Comparison of ENCODE assay signal across 26 cellular contexts in genomic region chr4:78038704-78039103, GRCh38. TPM values are rescaled to one million over a fixed set of nuclear protein-coding genes. Genes with fewer than 3 reads are reported as not detected.
"Had no signal": no experiment of that assay in that cellular context is flagged by ENCODE, and none has a peak within 500 bp of the region (broad histone marks: within the 10 kb centered on the region; RNA-seq: fewer than 3 reads in every experiment).

No MANE protein-coding gene starts in this region.

- H3K4me1 ChIP-seq: ascending aorta, body of pancreas, SJSA1 had no signal

- H3K27ac ChIP-seq: ascending aorta, body of pancreas, PC-9, SJSA1 had no signal

- H3K9me3 Mint-ChIP-seq: activated B cell treated with CpG ODN at 0.5 μM for 24 hours; activated naive CD4-positive, alpha-beta T cell treated with anti-CD3 and anti-CD28 coated beads, Interleukin-2, amount 50 U/mL, for 72 hours; activated T-cell treated with anti-CD3 and anti-CD28 coated beads, Interleukin-2, amount 50 U/mL, for 4 hours; T-helper 1 cell treated with Interleukin-12 subunit alpha and Interleukin-12 subunit beta and Interleukin-4 antibody, amounts not matched to agents 30 μg/mL and 1 μg/mL, for 36 hours had no signal

- DNase-seq: activated B cell treated with CpG ODN at 0.5 μM for 24 hours; activated CD4-positive, alpha-beta T cell treated with anti-CD3 and anti-CD28 coated beads for 1 hour; activated CD4-positive, alpha-beta T cell treated with anti-CD3 and anti-CD28 coated beads, Interleukin-2, amount 10 ng/mL, durations not matched to agents 24 days and 14 days; activated CD4-positive, alpha-beta T cell treated with anti-CD3 and anti-CD28 coated beads, Interleukin-2, amount 50 U/mL, for 48 hours; activated CD8-positive, alpha-beta memory T cell treated with anti-CD3 and anti-CD28 coated beads for 24 hours; activated effector memory CD4-positive, alpha-beta T cell treated with anti-CD3 and anti-CD28 coated beads, Interleukin-2, amount 50 U/mL, for 16 hours; activated naive CD4-positive, alpha-beta T cell treated with Interleukin-2 at 50 U/mL for 16 hours; activated naive CD8-positive, alpha-beta T cell treated with anti-CD3 and anti-CD28 coated beads, Interleukin-2, amount 50 U/mL, for 24 hours; activated T-cell treated with anti-CD3 and anti-CD28 coated beads, Interleukin-2, amount 50 U/mL, for 4 hours; amniotic stem cell; body of pancreas; central memory CD4-positive, alpha-beta T cell; KG1; NCI-H1048; NCI-H146; NCI-H187 treated with DMSO at 0.1 percent for 48 hours; NCI-H2081 treated with DMSO at 0.1 percent for 48 hours; NCI-H345; NCI-H510A; NCI-H526 treated with DMSO at 0.1 percent for 48 hours; PC-9 had no signal

- H3K4me3 Mint-ChIP-seq: activated B cell treated with CpG ODN at 0.5 μM for 24 hours; activated CD4-positive, alpha-beta T cell treated with anti-CD3 and anti-CD28 coated beads, Interleukin-2, amount 10 ng/mL, durations not matched to agents 24 days and 14 days; activated naive CD8-positive, alpha-beta T cell treated with anti-CD3 and anti-CD28 coated beads, Interleukin-2, amount 50 U/mL, for 24 hours; activated T-cell treated with anti-CD3 and anti-CD28 coated beads, Interleukin-2, amount 50 U/mL, for 4 hours; IgD-negative memory B cell; T-helper 1 cell treated with Interleukin-12 subunit alpha and Interleukin-12 subunit beta and Interleukin-4 antibody, amounts not matched to agents 30 μg/mL and 1 μg/mL, for 36 hours had no signal

- H3K27me3 ChIP-seq: ascending aorta, body of pancreas, SJSA1 had no signal

- H3K36me3 Mint-ChIP-seq: activated naive CD4-positive, alpha-beta T cell treated with anti-CD3 and anti-CD28 coated beads, Interleukin-2, amount 50 U/mL, for 72 hours; IgD-negative memory B cell had no signal

- H3K36me3 ChIP-seq: ascending aorta, SJSA1 had no signal

- H3K4me2 ChIP-seq: PC-9 had no signal

- H3K27ac Mint-ChIP-seq: activated B cell treated with CpG ODN at 0.5 μM for 24 hours; activated CD4-positive, alpha-beta T cell treated with anti-CD3 and anti-CD28 coated beads, Interleukin-2, amount 10 ng/mL, durations not matched to agents 24 days and 14 days; activated naive CD4-positive, alpha-beta T cell treated with anti-CD3 and anti-CD28 coated beads, Interleukin-2, amount 50 U/mL, for 72 hours; activated naive CD8-positive, alpha-beta T cell treated with anti-CD3 and anti-CD28 coated beads, Interleukin-2, amount 50 U/mL, for 24 hours; IgD-negative memory B cell; T-helper 1 cell treated with Interleukin-12 subunit alpha and Interleukin-12 subunit beta and Interleukin-4 antibody, amounts not matched to agents 30 μg/mL and 1 μg/mL, for 36 hours had no signal

- H3K4me1 Mint-ChIP-seq: activated B cell treated with CpG ODN at 0.5 μM for 24 hours; activated CD4-positive, alpha-beta T cell treated with anti-CD3 and anti-CD28 coated beads, Interleukin-2, amount 10 ng/mL, durations not matched to agents 24 days and 14 days; activated naive CD8-positive, alpha-beta T cell treated with anti-CD3 and anti-CD28 coated beads, Interleukin-2, amount 50 U/mL, for 24 hours; IgD-negative memory B cell had no signal

- H2AFZ ChIP-seq: PC-9 had no signal

- H3K9me3 ChIP-seq: ascending aorta, body of pancreas, SJSA1 had no signal

- H3K4me3 ChIP-seq: ascending aorta, body of pancreas, PC-9, SJSA1 had no signal

RNA-seq across cellular contexts. Expression of gene FRAS1, which starts 18.4 kb away (rescaled TPM):
- total RNA-seq: activated B cell treated with CpG ODN at 0.5 μM for 24 hours; activated CD4-positive, alpha-beta T cell treated with anti-CD3 and anti-CD28 coated beads, Interleukin-2, amount 10 ng/mL, durations not matched to agents 24 days and 14 days had no signal
- polyA plus RNA-seq: IgD-negative memory B cell had no signal
